In genomic region chr9:89375181-89375760, GRCh38 we compare ENCODE assay signal across 8 cellular contexts. TPM values are rescaled to one million over a fixed set of nuclear protein-coding genes. Genes with fewer than 3 reads are reported as not detected.
DNase-seq lines count a peak whose midpoint lies in the region; ATAC-seq and TF ChIP-seq lines count a peak whose summit lies in the region.

No MANE protein-coding gene starts in this region.

- peak overlapping the region; percentile 58 for H3K27ac Mint-ChIP-seq in endothelial cell (ENCODE audit: unreplicated experiment)

- no peaks in the 10 kb centered on the region for H3K9me3 Mint-ChIP-seq in endothelial cell (ENCODE audit: unreplicated experiment)

- H3K4me3 Mint-ChIP-seq in endothelial cell (ENCODE audit: unreplicated experiment) = no peak overlapping the region

- DNase-seq in NCI-H1417 (lab: John Stamatoyannopoulos, UW) (peak in 2 of 3 experiments; percentile 44 to 75), NCI-H1417 treated with DMSO at 0.1 percent for 48 hours (lab: John Stamatoyannopoulos, UW) (no peak), NCI-H69 (lab: John Stamatoyannopoulos, UW) (peak; percentile 91), endothelial cell (ENCODE audit: low spot score) (no peak), NCI-H345 treated with DMSO at 0.1 percent for 48 hours (lab: John Stamatoyannopoulos, UW; ENCODE audit: unreplicated experiment) (no peak), H4 (ENCODE audit: low spot score) (no peak), GOT3 (lab: John Stamatoyannopoulos, UW) (no peak)

- H3K4me1 Mint-ChIP-seq in endothelial cell (ENCODE audit: unreplicated experiment) = peaks cover 7% of the 10 kb centered on the region

- peak; percentile 46 for ATAC-seq in HG02588 (IDR thresholded peaks at IDR 0.05; ENCODE audit: unreplicated experiment)

- H3K36me3 Mint-ChIP-seq in endothelial cell (ENCODE audit: low read depth, unreplicated experiment) = no peaks in the 10 kb centered on the region

- peaks cover 12% of the 10 kb centered on the region for H3K27me3 Mint-ChIP-seq in endothelial cell (ENCODE audit: unreplicated experiment)

- TF ChIP-seq CTCF in endothelial cell (IDR thresholded peaks at IDR 0.05; ENCODE audit: unreplicated experiment) = no peak

RNA-seq across cellular contexts. Expression of gene SECISBP2, which starts 57.0 kb away (rescaled TPM):
- 41.3 TPM for total RNA-seq in endothelial cell (ENCODE audit: unreplicated experiment)
- 14.1 and 18.7 TPM in 2 replicates for total RNA-seq in H4 (2014; rRNA removed; shearing (Covaris generic))

Comparison
In these comparisons a context has a peak if more than half of its experiments do, and no peak if none do; other contexts are left out.
1. DNase-seq: peak in NCI-H1417 (2 of 3) and NCI-H69 (single experiment); none in NCI-H1417 treated with DMSO at 0.1 percent for 48 hours (single experiment), endothelial cell (single experiment), NCI-H345 treated with DMSO at 0.1 percent for 48 hours (single experiment), H4 (single experiment) and GOT3 (single experiment).